ENCODE assay signal across 29 cellular contexts in the genomic region with DNA sequence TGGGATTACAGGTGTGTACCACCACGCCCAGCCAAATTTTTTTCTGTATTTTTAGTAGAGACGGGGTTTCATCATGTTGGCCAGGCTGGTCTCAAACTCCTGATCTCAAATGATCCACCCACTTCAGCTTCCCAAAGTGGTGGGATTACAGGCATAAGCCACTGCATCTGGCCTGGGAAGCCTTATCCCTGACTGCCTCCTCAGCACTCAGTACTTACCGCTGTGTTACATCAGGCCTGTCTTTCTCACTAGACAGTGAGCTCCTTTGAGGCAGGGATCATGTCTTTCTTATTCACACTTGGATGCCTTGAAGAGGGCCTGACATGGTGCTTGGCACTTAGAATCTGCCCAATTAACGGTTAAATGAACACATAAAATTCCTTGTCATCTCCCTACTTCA.
"Had no signal": no experiment of that assay in that cellular context is flagged by ENCODE, and none has a peak within 500 bp of the region (broad histone marks: within the 10 kb centered on the region; RNA-seq: fewer than 3 reads in every experiment).

No MANE protein-coding gene starts in this region.

- H3K4me1 Mint-ChIP-seq: naive thymus-derived CD8-positive, alpha-beta T cell; neural crest cell; stimulated activated effector memory CD8-positive, alpha-beta T cell treated with anti-CD3 and anti-CD28 coated beads, Interleukin-12 subunit alpha, Interleukin-12 subunit beta, amount 100 ng/mL, for 72 hours had no signal

- H3K9ac ChIP-seq: parathyroid adenoma had no signal

- H3K27ac ChIP-seq: ovary, parathyroid adenoma, psoas muscle, right lobe of liver, sigmoid colon, stomach, thoracic aorta, thyroid gland, tibial nerve, upper lobe of left lung, vagina had no signal

- H2AFZ ChIP-seq: parathyroid adenoma had no signal

- H3K36me3 Mint-ChIP-seq: naive thymus-derived CD8-positive, alpha-beta T cell; natural killer cell treated with Interleukin-12 subunit alpha and Interleukin-12 subunit beta and Interleukin-15 and Interleukin-18, amount 100 ng/mL, for 72 hours; stimulated activated effector memory CD8-positive, alpha-beta T cell treated with anti-CD3 and anti-CD28 coated beads, Interleukin-12 subunit alpha, Interleukin-12 subunit beta, amount 100 ng/mL, for 72 hours; stimulated activated naive B cell treated with anti-CD40 and anti-IgM and Interleukin-4, amounts not matched to agents 10 μg/mL and 1 μg/mL and 100 μg/mL, for 72 hours had no signal

- H3K27me3 ChIP-seq: ovary, right lobe of liver, sigmoid colon, stomach, thyroid gland, tibial nerve, upper lobe of left lung, vagina had no signal

- H3K27ac Mint-ChIP-seq: natural killer cell treated with Interleukin-12 subunit alpha and Interleukin-12 subunit beta and Interleukin-15 and Interleukin-18, amount 100 ng/mL, for 72 hours; progenitor cell of endocrine pancreas; stimulated activated effector memory CD8-positive, alpha-beta T cell treated with anti-CD3 and anti-CD28 coated beads, Interleukin-12 subunit alpha, Interleukin-12 subunit beta, amount 100 ng/mL, for 72 hours; stimulated activated naive B cell treated with anti-CD40 and anti-IgM and Interleukin-4, amounts not matched to agents 10 μg/mL and 1 μg/mL and 100 μg/mL, for 72 hours; stimulated activated naive CD8-positive, alpha-beta T cell treated with anti-CD3 and anti-CD28 coated beads, Interleukin-15, Interleukin-2, amounts not matched to agents 100 ng/mL and 50 ng/mL, for 24 hours had no signal

- H3K36me3 ChIP-seq: ovary, right lobe of liver, sigmoid colon, stomach, thoracic aorta, thyroid gland, tibial nerve, upper lobe of left lung, vagina had no signal

- H3K27me3 Mint-ChIP-seq: naive thymus-derived CD8-positive, alpha-beta T cell; natural killer cell treated with Interleukin-12 subunit alpha and Interleukin-12 subunit beta and Interleukin-15 and Interleukin-18, amount 100 ng/mL, for 72 hours; progenitor cell of endocrine pancreas; stimulated activated naive B cell treated with anti-CD40 and anti-IgM and Interleukin-4, amounts not matched to agents 10 μg/mL and 1 μg/mL and 100 μg/mL, for 72 hours; stimulated activated naive CD8-positive, alpha-beta T cell treated with anti-CD3 and anti-CD28 coated beads, Interleukin-15, Interleukin-2, amounts not matched to agents 100 ng/mL and 50 ng/mL, for 24 hours had no signal

- DNase-seq: naive thymus-derived CD8-positive, alpha-beta T cell; nephron progenitor cell; occipital lobe; ovary; posterior cingulate gyrus; psoas muscle; right cardiac atrium; right lobe of liver; sigmoid colon; small intestine; stimulated activated CD4-positive, alpha-beta T cell treated with anti-CD3 and anti-CD28 coated beads, Interleukin-15, amount 100 ng/mL, for 24 hours; stimulated activated CD4-positive, alpha-beta T cell treated with anti-CD3 and anti-CD28 coated beads, Interleukin-2, amount 100 ng/mL, for 24 hours; stimulated activated CD4-positive, alpha-beta T cell treated with anti-CD3 and anti-CD28 coated beads, Interleukin-2, amount 100 ng/mL, for 48 hours; stimulated activated CD4-positive, alpha-beta T cell treated with anti-CD3 and anti-CD28 coated beads, Interleukin-4, amount 100 ng/mL, for 24 hours; stimulated activated naive B cell treated with anti-CD40 and anti-IgM and Interleukin-4, amounts not matched to agents 10 μg/mL and 1 μg/mL and 100 μg/mL, for 72 hours; stimulated activated naive CD4-positive, alpha-beta T cell treated with Interleukin-2 at 50 U/mL for 16 hours; stomach; thyroid gland; trophoblast cell; upper lobe of left lung had no signal

- H3K4me3 ChIP-seq: ovary, psoas muscle, right lobe of liver, sigmoid colon, stomach, thoracic aorta, thyroid gland, tibial nerve, upper lobe of left lung, vagina had no signal

- H3K4me3 Mint-ChIP-seq: naive thymus-derived CD8-positive, alpha-beta T cell; natural killer cell treated with Interleukin-12 subunit alpha and Interleukin-12 subunit beta and Interleukin-15 and Interleukin-18, amount 100 ng/mL, for 72 hours; nephron progenitor cell; neural crest cell; stimulated activated effector memory CD8-positive, alpha-beta T cell treated with anti-CD3 and anti-CD28 coated beads, Interleukin-12 subunit alpha, Interleukin-12 subunit beta, amount 100 ng/mL, for 72 hours; stimulated activated naive B cell treated with anti-CD40 and anti-IgM and Interleukin-4, amounts not matched to agents 10 μg/mL and 1 μg/mL and 100 μg/mL, for 72 hours; stimulated activated naive CD8-positive, alpha-beta T cell treated with anti-CD3 and anti-CD28 coated beads, Interleukin-15, Interleukin-2, amounts not matched to agents 100 ng/mL and 50 ng/mL, for 24 hours had no signal

- H3K9me3 ChIP-seq: ovary, psoas muscle, right lobe of liver, sigmoid colon, stomach, thoracic aorta, thyroid gland, tibial nerve, upper lobe of left lung, vagina had no signal

- H3K4me1 ChIP-seq: parathyroid adenoma, psoas muscle, right lobe of liver, sigmoid colon, stomach, thyroid gland, upper lobe of left lung, vagina had no signal

- ATAC-seq: naive thymus-derived CD8-positive, alpha-beta T cell; natural killer cell treated with Interleukin-12 subunit alpha and Interleukin-12 subunit beta and Interleukin-15 and Interleukin-18, amount 100 ng/mL, for 72 hours; psoas muscle; right cardiac atrium; right lobe of liver; stimulated activated effector memory CD8-positive, alpha-beta T cell treated with anti-CD3 and anti-CD28 coated beads, Interleukin-12 subunit alpha, Interleukin-12 subunit beta, amount 100 ng/mL, for 72 hours; stimulated activated naive B cell treated with anti-CD40 and anti-IgM and Interleukin-4, amounts not matched to agents 10 μg/mL and 1 μg/mL and 100 μg/mL, for 72 hours had no signal

- FAIRE-seq: small intestine had no signal

- H3K9me3 Mint-ChIP-seq: naive thymus-derived CD8-positive, alpha-beta T cell; natural killer cell treated with Interleukin-12 subunit alpha and Interleukin-12 subunit beta and Interleukin-15 and Interleukin-18, amount 100 ng/mL, for 72 hours; nephron progenitor cell; neural crest cell; stimulated activated effector memory CD8-positive, alpha-beta T cell treated with anti-CD3 and anti-CD28 coated beads, Interleukin-12 subunit alpha, Interleukin-12 subunit beta, amount 100 ng/mL, for 72 hours; stimulated activated naive B cell treated with anti-CD40 and anti-IgM and Interleukin-4, amounts not matched to agents 10 μg/mL and 1 μg/mL and 100 μg/mL, for 72 hours; stimulated activated naive CD8-positive, alpha-beta T cell treated with anti-CD3 and anti-CD28 coated beads, Interleukin-15, Interleukin-2, amounts not matched to agents 100 ng/mL and 50 ng/mL, for 24 hours had no signal

- H3K79me2 ChIP-seq: parathyroid adenoma had no signal
